ENCODE assay signal across 6 cellular contexts in genomic region chr10:79781584-79781983, GRCh38. TPM values are rescaled to one million over a fixed set of nuclear protein-coding genes. Genes with fewer than 3 reads are reported as not detected.
"Had no signal": no experiment of that assay in that cellular context is flagged by ENCODE, and none has a peak within 500 bp of the region (broad histone marks: within the 10 kb centered on the region; RNA-seq: fewer than 3 reads in every experiment).

No MANE protein-coding gene starts in this region.

RNA-seq across cellular contexts. Expression of gene NUTM2E, which starts 45.0 kb away (rescaled TPM):
- total RNA-seq: GM23248, H4, HFFc6, HT1080 had no signal
- polyA plus RNA-seq: GM23248, HepG2, IgD-negative memory B cell had no signal
